1 cellular context compared by ENCODE assay signal in genomic region chr18:9735238-9735637, GRCh38.
A peak's percentile ranks its signal among the peaks of the same experiment; 100 is the strongest.
TF ChIP-seq lines count a peak whose summit lies in the region.

No MANE protein-coding gene starts in this region.

TF ChIP-seq in HepG2, 621 proteins besides CTCF, POLR2A, EP300 and RAD21 (continued from another document and continues in another):
- TF ChIP-seq, protein P1, sequence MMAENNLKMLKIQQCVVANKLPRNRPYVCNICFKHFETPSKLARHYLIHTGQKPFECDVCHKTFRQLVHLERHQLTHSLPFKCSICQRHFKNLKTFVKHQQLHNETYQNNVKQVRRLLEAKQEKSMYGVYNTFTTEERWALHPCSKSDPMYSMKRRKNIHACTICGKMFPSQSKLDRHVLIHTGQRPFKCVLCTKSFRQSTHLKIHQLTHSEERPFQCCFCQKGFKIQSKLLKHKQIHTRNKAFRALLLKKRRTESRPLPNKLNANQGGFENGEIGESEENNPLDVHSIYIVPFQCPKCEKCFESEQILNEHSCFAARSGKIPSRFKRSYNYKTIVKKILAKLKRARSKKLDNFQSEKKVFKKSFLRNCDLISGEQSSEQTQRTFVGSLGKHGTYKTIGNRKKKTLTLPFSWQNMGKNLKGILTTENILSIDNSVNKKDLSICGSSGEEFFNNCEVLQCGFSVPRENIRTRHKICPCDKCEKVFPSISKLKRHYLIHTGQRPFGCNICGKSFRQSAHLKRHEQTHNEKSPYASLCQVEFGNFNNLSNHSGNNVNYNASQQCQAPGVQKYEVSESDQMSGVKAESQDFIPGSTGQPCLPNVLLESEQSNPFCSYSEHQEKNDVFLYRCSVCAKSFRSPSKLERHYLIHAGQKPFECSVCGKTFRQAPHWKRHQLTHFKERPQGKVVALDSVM (CRISPR knock-in tag; IDR thresholded peaks at IDR 0.05): 0 out of 2 replicates have a peak, but pooled peaks have one; percentile 25
- TF ChIP-seq, protein P2, sequence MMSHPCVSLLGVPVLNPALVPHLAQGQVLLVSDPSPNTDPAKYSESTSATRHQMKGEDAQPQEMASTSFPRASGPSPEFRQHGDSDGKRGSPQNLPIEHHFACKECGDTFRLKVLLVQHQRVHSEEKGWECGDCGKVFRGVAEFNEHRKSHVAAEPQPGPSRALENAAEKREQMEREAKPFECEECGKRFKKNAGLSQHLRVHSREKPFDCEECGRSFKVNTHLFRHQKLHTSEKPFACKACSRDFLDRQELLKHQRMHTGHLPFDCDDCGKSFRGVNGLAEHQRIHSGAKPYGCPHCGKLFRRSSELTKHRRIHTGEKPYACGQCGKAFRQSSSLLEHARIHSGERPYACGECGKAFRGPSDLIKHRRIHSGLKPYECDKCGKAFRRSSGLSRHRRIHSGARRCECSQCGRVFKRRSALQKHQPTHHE (CRISPR knock-in tag; IDR thresholded peaks at IDR 0.05; ENCODE audit: borderline replicate concordance): no peak
- TF ChIP-seq ZNF460 (CRISPR knock-in tag; IDR thresholded peaks at IDR 0.05; ENCODE audit: borderline replicate concordance): peak; percentile 96
- no peak for TF ChIP-seq PLSCR1 (CRISPR knock-in tag; IDR thresholded peaks at IDR 0.05; ENCODE audit: borderline replicate concordance)
- TF ChIP-seq LCORL (IDR thresholded peaks at IDR 0.05): no peak
- 0 out of 2 replicates have a peak, but pooled peaks have one; percentile 23 for TF ChIP-seq LCORL (CRISPR knock-in tag; IDR thresholded peaks at IDR 0.05)
- TF ChIP-seq HNF4G (IDR thresholded peaks at IDR 0.05; ENCODE audit: borderline replicate concordance, low read depth, low read length): no peak
- TF ChIP-seq HNF4G (CRISPR knock-in tag; IDR thresholded peaks at IDR 0.05; ENCODE audit: borderline replicate concordance, low read depth): peak; percentile 28; the same call in 1 of the 2 replicates
- no peak for TF ChIP-seq ZNF569 (CRISPR knock-in tag; IDR thresholded peaks at IDR 0.05; ENCODE audit: borderline replicate concordance)
- TF ChIP-seq ELF3 (CRISPR knock-in tag; IDR thresholded peaks at IDR 0.05): peak; percentile 46; the same call in 1 of the 2 replicates
- no peak for TF ChIP-seq ZBTB34 (CRISPR knock-in tag; IDR thresholded peaks at IDR 0.05)
- TF ChIP-seq, protein P3, sequence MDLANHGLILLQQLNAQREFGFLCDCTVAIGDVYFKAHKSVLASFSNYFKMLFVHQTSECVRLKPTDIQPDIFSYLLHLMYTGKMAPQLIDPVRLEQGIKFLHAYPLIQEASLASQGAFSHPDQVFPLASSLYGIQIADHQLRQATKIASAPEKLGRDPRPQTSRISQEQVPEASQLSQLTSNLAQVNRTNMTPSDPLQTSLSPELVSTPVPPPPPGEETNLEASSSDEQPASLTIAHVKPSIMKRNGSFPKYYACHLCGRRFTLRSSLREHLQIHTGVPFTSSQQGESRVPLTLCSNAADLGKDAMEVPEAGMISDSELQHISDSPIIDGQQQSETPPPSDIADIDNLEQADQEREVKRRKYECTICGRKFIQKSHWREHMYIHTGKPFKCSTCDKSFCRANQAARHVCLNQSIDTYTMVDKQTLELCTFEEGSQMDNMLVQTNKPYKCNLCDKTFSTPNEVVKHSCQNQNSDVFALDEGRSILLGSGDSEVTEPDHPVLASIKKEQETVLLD (CRISPR knock-in tag; IDR thresholded peaks at IDR 0.05; ENCODE audit: low read depth): no peak
- no peak for TF ChIP-seq CBFB (CRISPR knock-in tag; IDR thresholded peaks at IDR 0.05)
- TF ChIP-seq ZNF350 (CRISPR knock-in tag; IDR thresholded peaks at IDR 0.05; ENCODE audit: borderline replicate concordance, low read depth): 0 out of 2 replicates have a peak, but pooled peaks have one; percentile 22
- peak; percentile 78 for TF ChIP-seq ZNF629 (CRISPR knock-in tag; conservative IDR thresholded peaks at IDR 0.05)
- no peak for TF ChIP-seq MTA3 (CRISPR knock-in tag; IDR thresholded peaks at IDR 0.05)
- peak; percentile 79 for TF ChIP-seq SAP130 (CRISPR knock-in tag; IDR thresholded peaks at IDR 0.05; ENCODE audit: low read depth)
- TF ChIP-seq, protein P4, sequence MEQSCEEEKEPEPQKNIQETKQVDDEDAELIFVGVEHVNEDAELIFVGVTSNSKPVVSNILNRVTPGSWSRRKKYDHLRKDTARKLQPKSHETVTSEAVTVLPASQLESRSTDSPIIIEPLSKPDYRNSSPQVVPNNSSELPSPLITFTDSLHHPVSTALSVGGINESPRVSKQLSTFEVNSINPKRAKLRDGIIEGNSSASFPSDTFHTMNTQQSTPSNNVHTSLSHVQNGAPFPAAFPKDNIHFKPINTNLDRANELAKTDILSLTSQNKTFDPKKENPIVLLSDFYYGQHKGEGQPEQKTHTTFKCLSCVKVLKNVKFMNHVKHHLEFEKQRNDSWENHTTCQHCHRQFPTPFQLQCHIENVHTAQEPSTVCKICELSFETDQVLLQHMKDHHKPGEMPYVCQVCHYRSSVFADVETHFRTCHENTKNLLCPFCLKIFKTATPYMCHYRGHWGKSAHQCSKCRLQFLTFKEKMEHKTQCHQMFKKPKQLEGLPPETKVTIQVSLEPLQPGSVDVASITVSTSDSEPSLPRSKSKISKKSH (CRISPR knock-in tag; IDR thresholded peaks at IDR 0.05; ENCODE audit: borderline replicate concordance): no peak
- TF ChIP-seq HOXA9 (CRISPR knock-in tag; IDR thresholded peaks at IDR 0.05; ENCODE audit: borderline replicate concordance): no peak
- no peak for TF ChIP-seq ZNF451 (CRISPR knock-in tag; IDR thresholded peaks at IDR 0.05)
- TF ChIP-seq CBX2 (IDR thresholded peaks at IDR 0.05; ENCODE audit: low read depth, low read length): no peak
- TF ChIP-seq CBX2 (CRISPR knock-in tag; IDR thresholded peaks at IDR 0.05; ENCODE audit: low read depth): no peak
- TF ChIP-seq ZNF644 (CRISPR knock-in tag; IDR thresholded peaks at IDR 0.05; ENCODE audit: low read depth): peak; percentile 44; the same call in 1 of the 2 replicates
- peak; percentile 75 for TF ChIP-seq HNF4A (CRISPR knock-in tag; IDR thresholded peaks at IDR 0.05)
- TF ChIP-seq TAF15 (IDR thresholded peaks at IDR 0.05; ENCODE audit: low read depth, low read length, poor library complexity, severe bottlenecking): no peak
- no peak for TF ChIP-seq ZNF768 (CRISPR knock-in tag; IDR thresholded peaks at IDR 0.05)
- TF ChIP-seq ZMYM2 (CRISPR knock-in tag; IDR thresholded peaks at IDR 0.05): peak; percentile 74
- TF ChIP-seq SNAPC5 (CRISPR knock-in tag; IDR thresholded peaks at IDR 0.05; ENCODE audit: borderline replicate concordance): no peak
- TF ChIP-seq ZNF7 (CRISPR knock-in tag; IDR thresholded peaks at IDR 0.05): 0 out of 2 replicates have a peak, but pooled peaks have one; percentile 40
- TF ChIP-seq HDAC1 (CRISPR knock-in tag; IDR thresholded peaks at IDR 0.05): peak; percentile 59; the same call in 1 of the 2 replicates
- TF ChIP-seq, protein P5, sequence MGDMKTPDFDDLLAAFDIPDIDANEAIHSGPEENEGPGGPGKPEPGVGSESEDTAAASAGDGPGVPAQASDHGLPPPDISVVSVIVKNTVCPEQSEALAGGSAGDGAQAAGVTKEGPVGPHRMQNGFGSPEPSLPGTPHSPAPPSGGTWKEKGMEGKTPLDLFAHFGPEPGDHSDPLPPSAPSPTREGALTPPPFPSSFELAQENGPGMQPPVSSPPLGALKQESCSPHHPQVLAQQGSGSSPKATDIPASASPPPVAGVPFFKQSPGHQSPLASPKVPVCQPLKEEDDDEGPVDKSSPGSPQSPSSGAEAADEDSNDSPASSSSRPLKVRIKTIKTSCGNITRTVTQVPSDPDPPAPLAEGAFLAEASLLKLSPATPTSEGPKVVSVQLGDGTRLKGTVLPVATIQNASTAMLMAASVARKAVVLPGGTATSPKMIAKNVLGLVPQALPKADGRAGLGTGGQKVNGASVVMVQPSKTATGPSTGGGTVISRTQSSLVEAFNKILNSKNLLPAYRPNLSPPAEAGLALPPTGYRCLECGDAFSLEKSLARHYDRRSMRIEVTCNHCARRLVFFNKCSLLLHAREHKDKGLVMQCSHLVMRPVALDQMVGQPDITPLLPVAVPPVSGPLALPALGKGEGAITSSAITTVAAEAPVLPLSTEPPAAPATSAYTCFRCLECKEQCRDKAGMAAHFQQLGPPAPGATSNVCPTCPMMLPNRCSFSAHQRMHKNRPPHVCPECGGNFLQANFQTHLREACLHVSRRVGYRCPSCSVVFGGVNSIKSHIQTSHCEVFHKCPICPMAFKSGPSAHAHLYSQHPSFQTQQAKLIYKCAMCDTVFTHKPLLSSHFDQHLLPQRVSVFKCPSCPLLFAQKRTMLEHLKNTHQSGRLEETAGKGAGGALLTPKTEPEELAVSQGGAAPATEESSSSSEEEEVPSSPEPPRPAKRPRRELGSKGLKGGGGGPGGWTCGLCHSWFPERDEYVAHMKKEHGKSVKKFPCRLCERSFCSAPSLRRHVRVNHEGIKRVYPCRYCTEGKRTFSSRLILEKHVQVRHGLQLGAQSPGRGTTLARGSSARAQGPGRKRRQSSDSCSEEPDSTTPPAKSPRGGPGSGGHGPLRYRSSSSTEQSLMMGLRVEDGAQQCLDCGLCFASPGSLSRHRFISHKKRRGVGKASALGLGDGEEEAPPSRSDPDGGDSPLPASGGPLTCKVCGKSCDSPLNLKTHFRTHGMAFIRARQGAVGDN (CRISPR knock-in tag; IDR thresholded peaks at IDR 0.05): 0 out of 2 replicates have a peak, but pooled peaks have one; percentile 20
- TF ChIP-seq MEIS2 (CRISPR knock-in tag; IDR thresholded peaks at IDR 0.05): peak; percentile 77; the same call in 1 of the 2 replicates
- 0 out of 2 replicates have a peak, but pooled peaks have one; percentile 22 for TF ChIP-seq ZNF788 (CRISPR knock-in tag; IDR thresholded peaks at IDR 0.05; ENCODE audit: borderline replicate concordance)
- TF ChIP-seq U2AF1 (optimal IDR thresholded peaks at IDR 0.05; ENCODE audit: low read depth, low read length): no peak
- TF ChIP-seq MTERF4 (CRISPR knock-in tag; IDR thresholded peaks at IDR 0.05): no peak
- no peak for TF ChIP-seq MIER2 (CRISPR knock-in tag; IDR thresholded peaks at IDR 0.05)
- TF ChIP-seq, protein P6, sequence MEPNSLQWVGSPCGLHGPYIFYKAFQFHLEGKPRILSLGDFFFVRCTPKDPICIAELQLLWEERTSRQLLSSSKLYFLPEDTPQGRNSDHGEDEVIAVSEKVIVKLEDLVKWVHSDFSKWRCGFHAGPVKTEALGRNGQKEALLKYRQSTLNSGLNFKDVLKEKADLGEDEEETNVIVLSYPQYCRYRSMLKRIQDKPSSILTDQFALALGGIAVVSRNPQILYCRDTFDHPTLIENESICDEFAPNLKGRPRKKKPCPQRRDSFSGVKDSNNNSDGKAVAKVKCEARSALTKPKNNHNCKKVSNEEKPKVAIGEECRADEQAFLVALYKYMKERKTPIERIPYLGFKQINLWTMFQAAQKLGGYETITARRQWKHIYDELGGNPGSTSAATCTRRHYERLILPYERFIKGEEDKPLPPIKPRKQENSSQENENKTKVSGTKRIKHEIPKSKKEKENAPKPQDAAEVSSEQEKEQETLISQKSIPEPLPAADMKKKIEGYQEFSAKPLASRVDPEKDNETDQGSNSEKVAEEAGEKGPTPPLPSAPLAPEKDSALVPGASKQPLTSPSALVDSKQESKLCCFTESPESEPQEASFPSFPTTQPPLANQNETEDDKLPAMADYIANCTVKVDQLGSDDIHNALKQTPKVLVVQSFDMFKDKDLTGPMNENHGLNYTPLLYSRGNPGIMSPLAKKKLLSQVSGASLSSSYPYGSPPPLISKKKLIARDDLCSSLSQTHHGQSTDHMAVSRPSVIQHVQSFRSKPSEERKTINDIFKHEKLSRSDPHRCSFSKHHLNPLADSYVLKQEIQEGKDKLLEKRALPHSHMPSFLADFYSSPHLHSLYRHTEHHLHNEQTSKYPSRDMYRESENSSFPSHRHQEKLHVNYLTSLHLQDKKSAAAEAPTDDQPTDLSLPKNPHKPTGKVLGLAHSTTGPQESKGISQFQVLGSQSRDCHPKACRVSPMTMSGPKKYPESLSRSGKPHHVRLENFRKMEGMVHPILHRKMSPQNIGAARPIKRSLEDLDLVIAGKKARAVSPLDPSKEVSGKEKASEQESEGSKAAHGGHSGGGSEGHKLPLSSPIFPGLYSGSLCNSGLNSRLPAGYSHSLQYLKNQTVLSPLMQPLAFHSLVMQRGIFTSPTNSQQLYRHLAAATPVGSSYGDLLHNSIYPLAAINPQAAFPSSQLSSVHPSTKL (CRISPR knock-in tag; IDR thresholded peaks at IDR 0.05): 0 out of 2 replicates have a peak, but pooled peaks have one; percentile 15
- no peak for TF ChIP-seq FOXA3 (CRISPR knock-in tag; IDR thresholded peaks at IDR 0.05)
- peak; percentile 97 for TF ChIP-seq ZNF317 (CRISPR knock-in tag; IDR thresholded peaks at IDR 0.05)
